9 cellular contexts compared by ENCODE assay signal in the genomic region with DNA sequence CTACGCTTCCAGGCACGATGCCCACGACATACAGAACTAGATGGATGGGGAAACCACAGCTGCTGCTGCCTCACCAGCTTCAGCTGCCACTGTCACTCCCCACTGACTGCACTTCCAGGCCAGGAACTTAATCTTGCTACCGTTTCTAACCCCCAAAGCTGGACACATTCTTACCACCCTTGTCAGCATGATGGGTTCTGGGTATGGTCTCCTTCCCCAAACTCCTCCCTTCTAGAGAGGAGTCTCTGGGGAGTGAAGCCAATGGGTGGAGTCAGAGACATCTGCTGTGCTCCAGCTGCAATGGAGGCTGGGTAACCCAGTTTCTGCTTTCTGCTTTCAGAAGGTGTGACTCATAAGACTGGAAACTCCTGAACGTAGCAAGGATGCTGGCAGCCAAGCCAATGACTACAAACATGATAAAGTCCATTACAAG.
DNase-seq lines count a peak whose midpoint lies in the region; ATAC-seq and TF ChIP-seq lines count a peak whose summit lies in the region.
"Had no signal": no experiment of that assay in that cellular context is flagged by ENCODE, and none has a peak within 500 bp of the region (broad histone marks: within the 10 kb centered on the region; RNA-seq: fewer than 3 reads in every experiment).

No MANE protein-coding gene starts in this region.

- DNase-seq in GM12864 (ENCODE audit: low read depth) (peak; percentile 66), memory B cell (ENCODE audit: low spot score in 2 of 2) (peak in 1 of 2 donors; percentile 9), Calu3 (no peak), progenitor cell of endocrine pancreas (ENCODE audit: low spot score, unreplicated experiment) (no peak)
- DNase-seq in activated T-helper 1 cell treated with anti-CD3 and anti-CD28 coated beads, Interleukin-12 subunit alpha, Interleukin-12 subunit beta, Interleukin-2, Interleukin-4 antibody, amounts not matched to agents 30 ng/mL and 10 ng/mL and 1 ng/mL, durations not matched to agents 14 hours and 24 hours and 36 hours (ENCODE audit: low spot score) = peak; percentile 5
- no peak for DNase-seq in stimulated activated naive CD4-positive, alpha-beta T cell (lab: John Stamatoyannopoulos, UW)

- peak; percentile 80 for ATAC-seq in GM21367 (IDR thresholded peaks at IDR 0.05; ENCODE audit: unreplicated experiment)
- ATAC-seq in HG03558 (IDR thresholded peaks at IDR 0.05; ENCODE audit: extremely low read depth, unreplicated experiment) = peak; percentile 81
- peak; percentile 91 for ATAC-seq in memory B cell (ENCODE audit: low read depth)
- ATAC-seq: left colon had no signal

- BruUV-seq in Calu3 (replicated peaks; lab: Mats Ljungman, UMichigan) = no TSS peak

- intact Hi-C loops in activated T-helper 1 cell treated with anti-CD3 and anti-CD28 coated beads, Interleukin-12 subunit alpha, Interleukin-12 subunit beta, Interleukin-2, Interleukin-4 antibody, amounts not matched to agents 30 ng/mL and 10 ng/mL and 1 ng/mL, durations not matched to agents 14 hours and 24 hours and 36 hours (cut with micrococcal nuclease) = loop anchor here (1.0 kb wide), 1 partner anchor 22 kb away; no protein-coding TSS in a partner anchor
- intact Hi-C loops in Calu3 (cut with micrococcal nuclease; ENCODE audit: unreplicated experiment) = no loop called here

- peaks cover 4% of the 10 kb centered on the region for H3K27me3 Mint-ChIP-seq in activated T-helper 1 cell treated with anti-CD3 and anti-CD28 coated beads, Interleukin-12 subunit alpha, Interleukin-12 subunit beta, Interleukin-2, Interleukin-4 antibody, amounts not matched to agents 30 ng/mL and 10 ng/mL and 1 ng/mL, durations not matched to agents 14 hours and 24 hours and 36 hours (ENCODE audit: insufficient read depth)
- H3K27me3 Mint-ChIP-seq in memory B cell = peaks cover 5% of the 10 kb centered on the region
- peaks cover 14% of the 10 kb centered on the region for H3K27me3 Mint-ChIP-seq in Calu3 (ENCODE audit: unreplicated experiment)
- H3K27me3 Mint-ChIP-seq in progenitor cell of endocrine pancreas = peaks cover 7% of the 10 kb centered on the region

- H3K36me3 Mint-ChIP-seq in activated T-helper 1 cell treated with anti-CD3 and anti-CD28 coated beads, Interleukin-12 subunit alpha, Interleukin-12 subunit beta, Interleukin-2, Interleukin-4 antibody, amounts not matched to agents 30 ng/mL and 10 ng/mL and 1 ng/mL, durations not matched to agents 14 hours and 24 hours and 36 hours (ENCODE audit: low read depth) = no peaks in the 10 kb centered on the region
- H3K36me3 Mint-ChIP-seq in memory B cell = no peaks in the 10 kb centered on the region
- no peaks in the 10 kb centered on the region for H3K36me3 Mint-ChIP-seq in Calu3 (ENCODE audit: insufficient read depth, unreplicated experiment)
- no peaks in the 10 kb centered on the region for H3K36me3 Mint-ChIP-seq in progenitor cell of endocrine pancreas (ENCODE audit: insufficient read depth)

- TF ChIP-seq CTCF in GM12864 (IDR thresholded peaks at IDR 0.05; ENCODE audit: low read depth, low read length, missing control alignments) = no peak
- TF ChIP-seq CTCF in Calu3 (IDR thresholded peaks at IDR 0.05; ENCODE audit: unreplicated experiment) = no peak
- no peak for TF ChIP-seq CTCF in progenitor cell of endocrine pancreas (IDR thresholded peaks at IDR 0.05; ENCODE audit: unreplicated experiment)

- no peak overlapping the region for H3K4me3 Mint-ChIP-seq in activated T-helper 1 cell treated with anti-CD3 and anti-CD28 coated beads, Interleukin-12 subunit alpha, Interleukin-12 subunit beta, Interleukin-2, Interleukin-4 antibody, amounts not matched to agents 30 ng/mL and 10 ng/mL and 1 ng/mL, durations not matched to agents 14 hours and 24 hours and 36 hours
- H3K4me3 Mint-ChIP-seq in memory B cell = no peak overlapping the region
- no peak overlapping the region for H3K4me3 Mint-ChIP-seq in Calu3 (ENCODE audit: low read depth, unreplicated experiment)
- H3K4me3 Mint-ChIP-seq in progenitor cell of endocrine pancreas (ENCODE audit: low read depth) = no peak overlapping the region

- H3K4me3 ChIP-seq in GM12864 (ENCODE audit: low read depth, low read length) = no peak overlapping the region

- peak overlapping the region; percentile 81 for H3K27ac Mint-ChIP-seq in activated T-helper 1 cell treated with anti-CD3 and anti-CD28 coated beads, Interleukin-12 subunit alpha, Interleukin-12 subunit beta, Interleukin-2, Interleukin-4 antibody, amounts not matched to agents 30 ng/mL and 10 ng/mL and 1 ng/mL, durations not matched to agents 14 hours and 24 hours and 36 hours
- H3K27ac Mint-ChIP-seq in memory B cell = peak overlapping the region; percentile 14
- H3K27ac Mint-ChIP-seq in Calu3 (ENCODE audit: unreplicated experiment) = no peak overlapping the region
- no peak overlapping the region for H3K27ac Mint-ChIP-seq in progenitor cell of endocrine pancreas

- CTCF ChIA-PET in Calu3 (lab: Charles Lee) = interaction anchor here (0.6 kb wide), 2 partner anchors 113 to 132 kb away, joined by 3 to 4 read pairs; no protein-coding TSS in a partner anchor

- H3K9me3 Mint-ChIP-seq in activated T-helper 1 cell treated with anti-CD3 and anti-CD28 coated beads, Interleukin-12 subunit alpha, Interleukin-12 subunit beta, Interleukin-2, Interleukin-4 antibody, amounts not matched to agents 30 ng/mL and 10 ng/mL and 1 ng/mL, durations not matched to agents 14 hours and 24 hours and 36 hours = no peaks in the 10 kb centered on the region
- H3K9me3 Mint-ChIP-seq in memory B cell = no peaks in the 10 kb centered on the region
- H3K9me3 Mint-ChIP-seq in Calu3 (ENCODE audit: low read depth, unreplicated experiment) = no peaks in the 10 kb centered on the region
- no peaks in the 10 kb centered on the region for H3K9me3 Mint-ChIP-seq in progenitor cell of endocrine pancreas (ENCODE audit: low read depth)

- H3K4me1 Mint-ChIP-seq in activated T-helper 1 cell treated with anti-CD3 and anti-CD28 coated beads, Interleukin-12 subunit alpha, Interleukin-12 subunit beta, Interleukin-2, Interleukin-4 antibody, amounts not matched to agents 30 ng/mL and 10 ng/mL and 1 ng/mL, durations not matched to agents 14 hours and 24 hours and 36 hours (ENCODE audit: low read depth) = peaks cover 19% of the 10 kb centered on the region
- H3K4me1 Mint-ChIP-seq in memory B cell (peaks cover 12% of the 10 kb centered on the region), Calu3 (ENCODE audit: low read depth, unreplicated experiment) (no peaks in the 10 kb centered on the region), progenitor cell of endocrine pancreas (ENCODE audit: low read depth) (no peaks in the 10 kb centered on the region)

Comparison
In these comparisons a context has a peak if more than half of its experiments do, and no peak if none do; other contexts are left out.
1. DNase-seq: peak in GM12864 (single experiment) and activated T-helper 1 cell treated with anti-CD3 and anti-CD28 coated beads, Interleukin-12 subunit alpha, Interleukin-12 subunit beta, Interleukin-2, Interleukin-4 antibody, amounts not matched to agents 30 ng/mL and 10 ng/mL and 1 ng/mL, durations not matched to agents 14 hours and 24 hours and 36 hours (single experiment); none in Calu3 (single experiment), progenitor cell of endocrine pancreas (single experiment) and stimulated activated naive CD4-positive, alpha-beta T cell (0 of 6).
2. H3K27ac Mint-ChIP-seq: peak in activated T-helper 1 cell treated with anti-CD3 and anti-CD28 coated beads, Interleukin-12 subunit alpha, Interleukin-12 subunit beta, Interleukin-2, Interleukin-4 antibody, amounts not matched to agents 30 ng/mL and 10 ng/mL and 1 ng/mL, durations not matched to agents 14 hours and 24 hours and 36 hours (single experiment) and memory B cell (single experiment); none in Calu3 (single experiment) and progenitor cell of endocrine pancreas (single experiment).
3. Peak in every context shown above with its lines, with median percentiles within 50 percentile points of each other: ATAC-seq.